Comparison of ENCODE assay signal across 24 cellular contexts in genomic region chr9:130207241-130207992, GRCh38. TPM values are rescaled to one million over a fixed set of nuclear protein-coding genes. Genes with fewer than 3 reads are reported as not detected.
DNase-seq lines count a peak whose midpoint lies in the region; ATAC-seq and TF ChIP-seq lines count a peak whose summit lies in the region.
"Had no signal": no experiment of that assay in that cellular context is flagged by ENCODE, and none has a peak within 500 bp of the region (broad histone marks: within the 10 kb centered on the region; RNA-seq: fewer than 3 reads in every experiment).

No MANE protein-coding gene starts in this region.

- TF ChIP-seq CTCF in lower lobe of right lung (IDR thresholded peaks at IDR 0.05) (no peak), Peyer's patch (IDR thresholded peaks at IDR 0.05) (no peak), heart left ventricle (IDR thresholded peaks at IDR 0.05) (no peak)

- H3K4me1 Mint-ChIP-seq in stimulated activated effector memory CD8-positive, alpha-beta T cell treated with anti-CD3 and anti-CD28 coated beads, Interleukin-12 subunit alpha, Interleukin-12 subunit beta, amount 100 ng/mL, for 72 hours, result no peaks in the 10 kb centered on the region
- H3K4me1 Mint-ChIP-seq: activated naive CD4-positive, alpha-beta T cell treated with anti-CD3 and anti-CD28 coated beads, Interleukin-2, amount 50 U/mL, for 24 hours had no signal

- H3K27ac ChIP-seq in caudate nucleus (ENCODE audit: low read depth, low read length) (peak overlapping the region; percentile 44), lower lobe of right lung (no peak overlapping the region), SJCRH30 (no peak overlapping the region), Peyer's patch (no peak overlapping the region), heart left ventricle (peak overlapping the region in 1 of 12 donors; percentile 69)
- H3K27ac ChIP-seq: colonic mucosa had no signal

- no peaks in the 10 kb centered on the region for H3K36me3 Mint-ChIP-seq in stimulated activated effector memory CD8-positive, alpha-beta T cell treated with anti-CD3 and anti-CD28 coated beads, Interleukin-12 subunit alpha, Interleukin-12 subunit beta, amount 100 ng/mL, for 72 hours
- H3K36me3 Mint-ChIP-seq: activated naive CD4-positive, alpha-beta T cell treated with anti-CD3 and anti-CD28 coated beads, Interleukin-2, amount 50 U/mL, for 24 hours; stimulated activated naive B cell treated with anti-CD40 and anti-IgM and Interleukin-4, amounts not matched to agents 10 μg/mL and 1 μg/mL and 100 μg/mL, for 72 hours had no signal

- intact Hi-C loops in lower lobe of right lung (cut with DNase I) (no loop called here), heart left ventricle (cut with DNase I) (no loop called here)

- H3K9me3 ChIP-seq in lower lobe of right lung (no peaks in the 10 kb centered on the region), SJCRH30 (replicated peaks) (no peaks in the 10 kb centered on the region), Peyer's patch (no peaks in the 10 kb centered on the region), heart left ventricle (no peaks in the 10 kb centered on the region)
- H3K9me3 ChIP-seq: colonic mucosa had no signal

- no peak overlapping the region for H3K4me3 Mint-ChIP-seq in stimulated activated effector memory CD8-positive, alpha-beta T cell treated with anti-CD3 and anti-CD28 coated beads, Interleukin-12 subunit alpha, Interleukin-12 subunit beta, amount 100 ng/mL, for 72 hours
- H3K4me3 Mint-ChIP-seq: activated naive CD4-positive, alpha-beta T cell treated with anti-CD3 and anti-CD28 coated beads, Interleukin-2, amount 50 U/mL, for 24 hours; CD4-positive, alpha-beta T cell; stimulated activated naive B cell treated with anti-CD40 and anti-IgM and Interleukin-4, amounts not matched to agents 10 μg/mL and 1 μg/mL and 100 μg/mL, for 72 hours had no signal

- H3K36me3 ChIP-seq in lower lobe of right lung (no peaks in the 10 kb centered on the region), SJCRH30 (peaks cover 24% of the 10 kb centered on the region), Peyer's patch (no peaks in the 10 kb centered on the region), heart left ventricle (no peaks in the 10 kb centered on the region)
- H3K36me3 ChIP-seq: colonic mucosa had no signal

- no peaks in the 10 kb centered on the region for H3K9me3 Mint-ChIP-seq in stimulated activated effector memory CD8-positive, alpha-beta T cell treated with anti-CD3 and anti-CD28 coated beads, Interleukin-12 subunit alpha, Interleukin-12 subunit beta, amount 100 ng/mL, for 72 hours
- H3K9me3 Mint-ChIP-seq: activated naive CD4-positive, alpha-beta T cell treated with anti-CD3 and anti-CD28 coated beads, Interleukin-2, amount 50 U/mL, for 24 hours; CD4-positive, alpha-beta T cell; stimulated activated naive B cell treated with anti-CD40 and anti-IgM and Interleukin-4, amounts not matched to agents 10 μg/mL and 1 μg/mL and 100 μg/mL, for 72 hours had no signal

- H3K4me1 ChIP-seq in lower lobe of right lung (no peaks in the 10 kb centered on the region), SJCRH30 (no peaks in the 10 kb centered on the region), Peyer's patch (no peaks in the 10 kb centered on the region), heart left ventricle (no peaks in the 10 kb centered on the region)
- H3K4me1 ChIP-seq: colonic mucosa had no signal

- in situ Hi-C loops in G401 (cut with HindIII; ENCODE audit: low sequenced_read_pairs), result no loop called here

- peak; percentile 19 for ATAC-seq in stimulated activated effector memory CD8-positive, alpha-beta T cell treated with anti-CD3 and anti-CD28 coated beads, Interleukin-12 subunit alpha, Interleukin-12 subunit beta, amount 100 ng/mL, for 72 hours
- ATAC-seq in lower lobe of right lung (no peak), heart left ventricle (no peak)
- ATAC-seq: stimulated activated naive B cell treated with anti-CD40 and anti-IgM and Interleukin-4, amounts not matched to agents 10 μg/mL and 1 μg/mL and 100 μg/mL, for 72 hours had no signal

- TF ChIP-seq POLR2A in Peyer's patch (IDR thresholded peaks at IDR 0.05), result no peak
- TF ChIP-seq POLR2A in heart left ventricle (IDR thresholded peaks at IDR 0.05), result no peak

- H3K27ac Mint-ChIP-seq in stimulated activated effector memory CD8-positive, alpha-beta T cell treated with anti-CD3 and anti-CD28 coated beads, Interleukin-12 subunit alpha, Interleukin-12 subunit beta, amount 100 ng/mL, for 72 hours, result peak overlapping the region; percentile 43
- H3K27ac Mint-ChIP-seq: activated naive CD4-positive, alpha-beta T cell treated with anti-CD3 and anti-CD28 coated beads, Interleukin-2, amount 50 U/mL, for 24 hours; CD4-positive, alpha-beta T cell; stimulated activated naive B cell treated with anti-CD40 and anti-IgM and Interleukin-4, amounts not matched to agents 10 μg/mL and 1 μg/mL and 100 μg/mL, for 72 hours had no signal

- DNase-seq in G401 (ENCODE audit: low spot score) (peak; percentile 58), caudate nucleus (lab: John Stamatoyannopoulos, UW) (peak in 14 of 61 donors; percentile 15 to 57 (median 38)), medulla oblongata (ENCODE audit: extremely low spot score) (peak; percentile 40), lower lobe of right lung (no peak), SJCRH30 (no peak), Peyer's patch (no peak), heart left ventricle (no peak)
- DNase-seq in stimulated activated effector memory CD8-positive, alpha-beta T cell treated with anti-CD3 and anti-CD28 coated beads, Interleukin-12 subunit alpha, Interleukin-12 subunit beta, amount 100 ng/mL, for 72 hours (ENCODE audit: low spot score in 2 of 2), result no peak
- DNase-seq: activated CD4-positive, alpha-beta T cell treated with anti-CD3 and anti-CD28 coated beads, Interleukin-2, amount 50 U/mL, for 4 hours; activated CD4-positive, CD25-positive, alpha-beta regulatory T cell; CD4-positive, alpha-beta T cell; colonic mucosa; NCI-H1417; NCI-H2081; NCI-H226; NCI-H748 treated with DMSO at 0.1 percent for 48 hours; retina; stimulated activated naive B cell treated with anti-CD40 and anti-IgM and Interleukin-4, amounts not matched to agents 10 μg/mL and 1 μg/mL and 100 μg/mL, for 72 hours; T1000; trophoblast cell had no signal

- H3K4me3 ChIP-seq in lower lobe of right lung (no peak overlapping the region), SJCRH30 (no peak overlapping the region), Peyer's patch (no peak overlapping the region), heart left ventricle (no peak overlapping the region)
- H3K4me3 ChIP-seq: colonic mucosa had no signal

- H3K27me3 ChIP-seq in lower lobe of right lung (ENCODE audit: low read depth), result no peaks in the 10 kb centered on the region
- H3K27me3 ChIP-seq in SJCRH30, result no peaks in the 10 kb centered on the region
- no peaks in the 10 kb centered on the region for H3K27me3 ChIP-seq in Peyer's patch
- H3K27me3 ChIP-seq in heart left ventricle, result no peaks in the 10 kb centered on the region
- H3K27me3 ChIP-seq: colonic mucosa had no signal

- WGBS in heart left ventricle, 4 donors, result 79 to 86% (median 80%) methylated on average over 16 to 17 of the region's 17 CpGs

RNA-seq across cellular contexts. Expression of gene NCS1, which starts 35.2 kb away (rescaled TPM):
- 36.4 and 44.9 TPM in 2 replicates for total RNA-seq in G401 (2014; rRNA removed; shearing (Covaris generic))
- total RNA-seq in lower lobe of right lung, result 7.0 TPM
- total RNA-seq in SJCRH30 (2014; rRNA removed; shearing (Covaris generic)), result 86.2 and 89.2 TPM in 2 replicates
- 1 to 10 TPM in 3 of 4 donors, under 1 TPM in 1; 0.70 to 6.6 (median 4.1) TPM for total RNA-seq in Peyer's patch
- 10 to 100 TPM in 4 of 9 donors, 1 to 10 TPM in 5; 4.4 to 15.9 (median 9.4) TPM for total RNA-seq in heart left ventricle
- 1 to 10 TPM; 2.3 to 9.5 TPM for polyA plus RNA-seq in heart left ventricle

RNA-seq across cellular contexts. Expression of gene HMCN2, which starts 58.1 kb away (rescaled TPM):
- 0.07 TPM in 1 of 2 replicates, not detected in the other for total RNA-seq in G401 (2014; rRNA removed; shearing (Covaris generic))
- total RNA-seq in lower lobe of right lung (4.7 TPM), Peyer's patch (10 to 100 TPM; 24.8 to 61.7 (median 36.1) TPM), heart left ventricle (10 to 100 TPM in 1 of 9 donors, 1 to 10 TPM in 8; 2.3 to 10.4 (median 3.8) TPM)
- 5.6 and 5.8 TPM in 2 replicates for total RNA-seq in SJCRH30 (2014; rRNA removed; shearing (Covaris generic))
- 1 to 10 TPM; 4.3 to 4.4 TPM for polyA plus RNA-seq in heart left ventricle
- total RNA-seq: CD4-positive, alpha-beta T cell; kidney epithelial cell; M059J had no signal
- polyA plus RNA-seq: fibroblast of lung had no signal

Comparison
In these comparisons a context has a peak if more than half of its experiments do, and no peak if none do; other contexts are left out.
1. DNase-seq: peak in G401 (single experiment) and medulla oblongata (single experiment); none in stimulated activated effector memory CD8-positive, alpha-beta T cell treated with anti-CD3 and anti-CD28 coated beads, Interleukin-12 subunit alpha, Interleukin-12 subunit beta, amount 100 ng/mL, for 72 hours (0 of 2), lower lobe of right lung (single experiment), SJCRH30 (0 of 2), Peyer's patch (0 of 3) and heart left ventricle (0 of 5).